8 cellular contexts compared by ENCODE assay signal in genomic region chr17:21275579-21276339, GRCh38. TPM values are rescaled to one million over a fixed set of nuclear protein-coding genes. Genes with fewer than 3 reads are reported as not detected.
DNase-seq lines count a peak whose midpoint lies in the region; ATAC-seq and TF ChIP-seq lines count a peak whose summit lies in the region.

No MANE protein-coding gene starts in this region.

- peak overlapping the region; percentile 96 for H2AFZ ChIP-seq in neuron (ENCODE audit: low read depth, low read length)

- H3K36me3 ChIP-seq in neuron (ENCODE audit: insufficient read depth, low read length) = no peaks in the 10 kb centered on the region
- H3K36me3 ChIP-seq in subcutaneous abdominal adipose tissue (ENCODE audit: control insufficient read depth in 5 of 5, insufficient read depth in 5 of 5, low read length in 5 of 5) = no peaks in the 10 kb centered on the region

- H3K27me3 ChIP-seq in neuron (ENCODE audit: insufficient read depth, low read length) (peaks cover 26% of the 10 kb centered on the region), subcutaneous abdominal adipose tissue (ENCODE audit: control insufficient read depth in 5 of 5, insufficient read depth in 4 of 5, low read length in 5 of 5) (no peaks in the 10 kb centered on the region)

- TF ChIP-seq CTCF in RWPE1 (conservative IDR thresholded peaks at IDR 0.05; ENCODE audit: low read depth) (no peak), foreskin fibroblast (IDR thresholded peaks at IDR 0.05; ENCODE audit: low read depth, low read length) (no peak)

- DNase-seq in Daoy (ENCODE audit: low read depth) = peak; percentile 91
- peak; percentile 94 for DNase-seq in RWPE1 (ENCODE audit: low spot score)
- peak; percentile 89 for DNase-seq in activated effector memory CD4-positive, alpha-beta T cell treated with Interleukin-2 at 50 U/mL for 16 hours
- DNase-seq in foreskin fibroblast = peak; percentile 76 to 94

- H3K9me3 ChIP-seq in neuron (ENCODE audit: low read length) (no peaks in the 10 kb centered on the region), subcutaneous abdominal adipose tissue (ENCODE audit: control insufficient read depth in 5 of 5, low read length in 5 of 5) (no peaks in the 10 kb centered on the region)

- peak overlapping the region in 4 of 5 donors; percentile 17 to 69 (median 48) for H3K9ac ChIP-seq in subcutaneous abdominal adipose tissue (ENCODE audit: low read length in 5 of 5)

- POLR2A ChIA-PET in RWPE1 (lab: Yijun Ruan, JAX; ENCODE audit: low non-redundant PET) = interaction anchor here (0.5 to 1.3 kb wide), 5 partner anchors 10 to 147 kb away, joined by 3 to 4 read pairs (median 4); no protein-coding TSS in a partner anchor

- no peak for TF ChIP-seq EP300 in Ishikawa (IDR thresholded peaks at IDR 0.05; ENCODE audit: borderline replicate concordance)

- peaks cover 4% of the 10 kb centered on the region for H3K4me1 ChIP-seq in neuron (ENCODE audit: insufficient read depth, low read length)
- H3K4me1 ChIP-seq in subcutaneous abdominal adipose tissue (ENCODE audit: control insufficient read depth in 5 of 5, insufficient read depth in 5 of 5, low read length in 5 of 5) = peaks cover 7 to 35% (median 31%) of the 10 kb centered on the region in 5 donors

- no peak for TF ChIP-seq RAD21 in Ishikawa (IDR thresholded peaks at IDR 0.05; ENCODE audit: low read depth)

- peak; percentile 87 for ATAC-seq in GM21576 (IDR thresholded peaks at IDR 0.05; ENCODE audit: unreplicated experiment)

- H3K27ac ChIP-seq in RWPE1 = peak overlapping the region; percentile 46
- H3K27ac ChIP-seq in subcutaneous abdominal adipose tissue (ENCODE audit: low read depth, low read length) = peak overlapping the region; percentile 16

- CTCF ChIA-PET in RWPE1 (lab: Yijun Ruan, JAX) = interaction anchor here (0.6 kb wide), 1 partner anchor 524 kb away, joined by 4 read pairs; no protein-coding TSS in a partner anchor

- H3K4me3 ChIP-seq in foreskin fibroblast (ENCODE audit: low read depth in 1 of 2, low read length in 2 of 2) (peak overlapping the region; percentile 49 to 58), neuron (ENCODE audit: low read length) (peak overlapping the region; percentile 65), subcutaneous abdominal adipose tissue (ENCODE audit: low read depth in 1 of 5, low read length in 5 of 5) (peak overlapping the region; percentile 68 to 82 (median 75))

TF ChIP-seq in Ishikawa, 13 proteins besides CTCF, POLR2A, EP300 and RAD21:
- no peak for TF ChIP-seq CREB1 (IDR thresholded peaks at IDR 0.05; ENCODE audit: low read depth)
- 0 out of 2 replicates have a peak, but pooled peaks have one; percentile 27 for TF ChIP-seq ZBTB7A (IDR thresholded peaks at IDR 0.05; ENCODE audit: low read depth)
- TF ChIP-seq TCF12 (IDR thresholded peaks at IDR 0.05; ENCODE audit: low read depth) = no peak; the same call in 1 of the 2 replicates
- TF ChIP-seq REST (IDR thresholded peaks at IDR 0.05; ENCODE audit: low read depth) = no peak
- peak; percentile 94 for TF ChIP-seq MAX (IDR thresholded peaks at IDR 0.05)
- no peak for TF ChIP-seq NFIC (IDR thresholded peaks at IDR 0.05)
- TF ChIP-seq TEAD4 (IDR thresholded peaks at IDR 0.05) = no peak
- peak; percentile 74 for TF ChIP-seq TAF1 (IDR thresholded peaks at IDR 0.05; ENCODE audit: low read depth)
- TF ChIP-seq USF1 (IDR thresholded peaks at IDR 0.05) = peak; percentile 97
- no peak for TF ChIP-seq CEBPB (IDR thresholded peaks at IDR 0.05)
- no peak for TF ChIP-seq EGR1 (IDR thresholded peaks at IDR 0.05)
- TF ChIP-seq YY1 (IDR thresholded peaks at IDR 0.05; ENCODE audit: low read depth) = peak; percentile 38; the same call in 1 of the 2 replicates
- TF ChIP-seq FOXM1 (IDR thresholded peaks at IDR 0.05; ENCODE audit: borderline replicate concordance, low read depth) = no peak
TF ChIP-seq in Ishikawa: peak in this region for 5.

RNA-seq across cellular contexts. Expression of gene MAP2K3, which starts 8.8 kb away (rescaled TPM):
- 7.4 and 11.7 TPM in 2 replicates for total RNA-seq in Daoy (2014; rRNA removed; shearing (Covaris generic))

RNA-seq across cellular contexts. Expression of gene NATD1, which starts 22.5 kb away (rescaled TPM):
- total RNA-seq in Daoy (2014; rRNA removed; shearing (Covaris generic)) = 0.83 and 0.86 TPM in 2 replicates

Comparison
In these comparisons a context has a peak if more than half of its experiments do, and no peak if none do; other contexts are left out.
1. Peak in every context shown above with its lines: DNase-seq, ATAC-seq, H3K4me3 ChIP-seq and H3K27ac ChIP-seq.